Comparison of ENCODE assay signal across 6 cellular contexts in the genomic region with DNA sequence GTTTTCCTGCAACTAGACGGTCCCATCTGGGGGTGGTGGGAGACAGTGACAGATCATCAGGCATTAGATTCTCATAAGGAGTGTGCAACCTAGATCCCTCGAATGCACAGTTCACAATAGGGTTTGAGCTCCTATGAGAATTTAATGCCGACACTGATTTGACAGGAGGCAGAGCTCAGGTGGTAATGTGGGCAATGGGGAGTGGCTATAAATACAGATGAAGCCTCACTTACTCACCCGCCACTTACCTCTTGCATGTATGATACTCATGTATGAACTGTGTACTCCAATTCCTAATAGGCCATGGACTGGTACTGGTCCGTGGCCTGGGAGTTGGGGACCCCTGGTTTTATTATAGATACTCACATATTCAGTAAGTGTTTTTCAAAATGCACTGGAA.
"Had no signal": no experiment of that assay in that cellular context is flagged by ENCODE, and none has a peak within 500 bp of the region (broad histone marks: within the 10 kb centered on the region; RNA-seq: fewer than 3 reads in every experiment).

No MANE protein-coding gene starts in this region.

- H3K4me3 Mint-ChIP-seq: IgD-negative memory B cell had no signal

- H3K9me3 Mint-ChIP-seq: IgD-negative memory B cell had no signal

- ATAC-seq: HepG2, K562 had no signal

- H3K27ac Mint-ChIP-seq: IgD-negative memory B cell had no signal

- H3K36me3 Mint-ChIP-seq: IgD-negative memory B cell had no signal

- H3K4me3 ChIP-seq: K562 had no signal

- H3K27ac ChIP-seq: HL-60 had no signal

- DNase-seq: IMR-90, KBM-7 had no signal

- H3K4me1 Mint-ChIP-seq: IgD-negative memory B cell had no signal
